ENCODE assay signal across 8 cellular contexts in genomic region chr13:23889598-23890224, GRCh38. TPM values are rescaled to one million over a fixed set of nuclear protein-coding genes. Genes with fewer than 3 reads are reported as not detected.
DNase-seq lines count a peak whose midpoint lies in the region; TF ChIP-seq lines count a peak whose summit lies in the region.

No MANE protein-coding gene starts in this region.

- no peak overlapping the region for H3K14ac ChIP-seq in neuronal stem cell (ENCODE audit: low read length)

- no peaks in the 10 kb centered on the region for H3K27me3 Mint-ChIP-seq in T-helper 2 cell treated with Interferon-gamma antibody and Interleukin-4, amounts not matched to agents 5 μg/mL and 100 μg/mL, for 36 hours (ENCODE audit: low read depth)

- peak overlapping the region; percentile 89 for H3K9ac ChIP-seq in NT2/D1 (ENCODE audit: insufficient read length, low read depth)
- no peak overlapping the region for H3K9ac ChIP-seq in neuronal stem cell (ENCODE audit: low read depth, low read length, poor library complexity)

- peak overlapping the region; percentile 83 for H2AFZ ChIP-seq in neuronal stem cell (ENCODE audit: low read length)

- H2BK5ac ChIP-seq in neuronal stem cell (ENCODE audit: low read length) = no peak overlapping the region

- CTCF ChIA-PET in HEK293 (lab: Yijun Ruan, JAX) = interaction anchor here (0.6 to 1.8 kb wide), 16 partner anchors 10 to 1089 kb away, joined by 3 to 9 read pairs (median 3); no protein-coding TSS in a partner anchor

- no peak overlapping the region for H3K18ac ChIP-seq in neuronal stem cell (ENCODE audit: low read length)

- 41 to 44% methylated on average over 12 of the region's 12 CpGs for WGBS in ectodermal cell, 2 experiments
- 100% methylated on average over 2 of the region's 12 CpGs; no CpG with 5 or more reads in 1 of the 2 donors for WGBS in neuronal stem cell (ENCODE audit: extremely low coverage in 2 of 2, insufficient read length in 2 of 2, insufficient replicate concordance in 1 of 2), 2 donors

- peak overlapping the region; percentile 82 for H3K27ac Mint-ChIP-seq in T-helper 2 cell treated with Interferon-gamma antibody and Interleukin-4, amounts not matched to agents 5 μg/mL and 100 μg/mL, for 36 hours

- peaks cover 21% of the 10 kb centered on the region for H3K4me1 Mint-ChIP-seq in T-helper 2 cell treated with Interferon-gamma antibody and Interleukin-4, amounts not matched to agents 5 μg/mL and 100 μg/mL, for 36 hours (ENCODE audit: low read depth)

- H4K91ac ChIP-seq in neuronal stem cell (ENCODE audit: low read depth, low read length, poor library complexity) = no peak overlapping the region

- no peak overlapping the region for H2AK5ac ChIP-seq in neuronal stem cell (ENCODE audit: low read depth, low read length)

- H3K4ac ChIP-seq in neuronal stem cell (ENCODE audit: low read length) = no peak overlapping the region

- no peak overlapping the region for H3K23ac ChIP-seq in neuronal stem cell (ENCODE audit: low read depth, low read length, poor library complexity)

- H3K36me3 ChIP-seq in HEK293 (ENCODE audit: control insufficient read depth in 2 of 2, insufficient read depth in 1 of 2, low read length in 2 of 2) = peaks cover 3 to 6% of the 10 kb centered on the region in 2 experiments; a peak in 2 of 3 replicates
- peaks cover 8% of the 10 kb centered on the region for H3K36me3 ChIP-seq in NT2/D1 (ENCODE audit: insufficient read depth, insufficient read length, low read length)
- peaks cover 2% of the 10 kb centered on the region for H3K36me3 ChIP-seq in ectodermal cell (ENCODE audit: control insufficient read depth, insufficient read depth, low read length)
- H3K36me3 ChIP-seq in neuronal stem cell (replicated peaks in 1 of 2; ENCODE audit: control insufficient read depth in 2 of 2, insufficient read depth in 2 of 2, low read length in 2 of 2) = peaks cover 2 to 4% of the 10 kb centered on the region in 2 donors

- no peaks in the 10 kb centered on the region for H3K9me3 ChIP-seq in HEK293 (ENCODE audit: control insufficient read depth, insufficient read depth, low read depth, low read length)
- no peaks in the 10 kb centered on the region for H3K9me3 ChIP-seq in NT2/D1 (ENCODE audit: insufficient read depth, low read length)
- no peaks in the 10 kb centered on the region for H3K9me3 ChIP-seq in ectodermal cell (ENCODE audit: control insufficient read depth, low read length)
- H3K9me3 ChIP-seq in neuronal stem cell (replicated peaks in 1 of 2; ENCODE audit: control insufficient read depth in 2 of 2, insufficient read depth in 1 of 2, low read depth in 1 of 2, low read length in 2 of 2) = no peaks in the 10 kb centered on the region

- no peak for TF ChIP-seq CTCF in HEK293 (tag by site-specific recombination; IDR thresholded peaks at IDR 0.05)

- H2BK15ac ChIP-seq in neuronal stem cell (ENCODE audit: low read length) = no peak overlapping the region

- H3K4me3 ChIP-seq in HEK293 (ENCODE audit: low read depth, low read length) = peak overlapping the region; percentile 18
- H3K4me3 ChIP-seq in NT2/D1 (ENCODE audit: insufficient read length, low read depth) = peak overlapping the region; percentile 11
- H3K4me3 ChIP-seq in ectodermal cell (ENCODE audit: insufficient read depth, low read depth, low read length) = peak overlapping the region; percentile 90
- peak overlapping the region in 1 of 2 donors; percentile 90 for H3K4me3 ChIP-seq in neuronal stem cell (ENCODE audit: low read length in 2 of 2)

- no peak overlapping the region for H2BK12ac ChIP-seq in neuronal stem cell (ENCODE audit: low read length)

- DNase-seq in T-helper 2 cell treated with Interferon-gamma antibody and Interleukin-4, amounts not matched to agents 5 μg/mL and 100 μg/mL, for 36 hours (ENCODE audit: low spot score) = no peak
- no peak for DNase-seq in T-helper 2 cell
- DNase-seq in NT2/D1 (ENCODE audit: low read depth, low spot score) = no peak
- peak; percentile 33 for DNase-seq in neuronal stem cell (ENCODE audit: low spot score)
- no peak for DNase-seq in LoVo (ENCODE audit: low spot score)
- DNase-seq in posterior cingulate gyrus = no peak

- H3K27me3 ChIP-seq in NT2/D1 (ENCODE audit: insufficient read depth, insufficient read length) = no peaks in the 10 kb centered on the region
- H3K27me3 ChIP-seq in ectodermal cell (ENCODE audit: control insufficient read depth, insufficient read depth, low read length, poor library complexity, severe bottlenecking) = no peaks in the 10 kb centered on the region
- H3K27me3 ChIP-seq in neuronal stem cell (ENCODE audit: control insufficient read depth in 3 of 3, insufficient read depth in 3 of 3, low read depth in 1 of 3, low read length in 3 of 3) = no peaks in the 10 kb centered on the region

- peak overlapping the region; percentile 88 for H3K4me3 Mint-ChIP-seq in T-helper 2 cell treated with Interferon-gamma antibody and Interleukin-4, amounts not matched to agents 5 μg/mL and 100 μg/mL, for 36 hours

- peaks cover 5% of the 10 kb centered on the region for H3K36me3 Mint-ChIP-seq in T-helper 2 cell treated with Interferon-gamma antibody and Interleukin-4, amounts not matched to agents 5 μg/mL and 100 μg/mL, for 36 hours (ENCODE audit: low read depth)

- no peaks in the 10 kb centered on the region for H3K79me1 ChIP-seq in neuronal stem cell (ENCODE audit: low read depth, low read length)

- H3K4me1 ChIP-seq in HEK293 (ENCODE audit: control insufficient read depth, insufficient read depth, low read length) (no peaks in the 10 kb centered on the region), NT2/D1 (ENCODE audit: insufficient read depth, insufficient read length) (no peaks in the 10 kb centered on the region), ectodermal cell (ENCODE audit: control insufficient read depth, insufficient read depth, low read length) (peaks cover 11% of the 10 kb centered on the region), neuronal stem cell (ENCODE audit: control insufficient read depth in 2 of 2, insufficient read depth in 1 of 2, low read depth in 1 of 2, low read length in 2 of 2) (peaks cover 0 to 3% of the 10 kb centered on the region in 2 donors)

- no peak overlapping the region for H2BK120ac ChIP-seq in neuronal stem cell (ENCODE audit: low read depth, low read length)

- POLR2A ChIA-PET in HEK293 (lab: Yijun Ruan, JAX) = interaction anchor here (0.6 kb wide), 1 partner anchor 9 kb away, joined by 3 read pairs; no protein-coding TSS in a partner anchor

- H4K8ac ChIP-seq in neuronal stem cell (ENCODE audit: low read depth, low read length) = no peak overlapping the region

- H3K4me2 ChIP-seq in neuronal stem cell (ENCODE audit: insufficient read depth, low read length, poor library complexity, severe bottlenecking) = no peak overlapping the region

- H3K9me3 Mint-ChIP-seq in T-helper 2 cell treated with Interferon-gamma antibody and Interleukin-4, amounts not matched to agents 5 μg/mL and 100 μg/mL, for 36 hours = no peaks in the 10 kb centered on the region

- H3K27ac ChIP-seq in HEK293 (ENCODE audit: extremely low read depth, low read depth, low read length) (no peak overlapping the region), ectodermal cell (ENCODE audit: insufficient read depth, low read depth, low read length, poor library complexity, severe bottlenecking) (no peak overlapping the region), neuronal stem cell (replicated peaks; ENCODE audit: low read length) (no peak overlapping the region)

- intact Hi-C loops in posterior cingulate gyrus (cut with DNase I) = no loop called here

TF ChIP-seq in HEK293, 187 proteins besides CTCF, POLR2A, EP300 and RAD21:
- TF ChIP-seq ZBTB1 (tag by site-specific recombination; IDR thresholded peaks at IDR 0.05) (no peak), ZNF664 (tag by site-specific recombination; IDR thresholded peaks at IDR 0.05) (0 out of 2 replicates have a peak, but pooled peaks have one; percentile 6), ZNF335 (tag by site-specific recombination; conservative IDR thresholded peaks at IDR 0.05) (peak; percentile 79), PRDM10 (tag by site-specific recombination; IDR thresholded peaks at IDR 0.05) (peak; percentile 67)
TF ChIP-seq in HEK293: peak in this region for 3.

RNA-seq across cellular contexts. Expression of gene MIPEP, which starts 0.5 kb away (rescaled TPM):
- 29.1 TPM for polyA plus RNA-seq in ectodermal cell (2013, experiment 1 of 4)
- 25.3 TPM for polyA plus RNA-seq in ectodermal cell (2013, experiment 2 of 4)
- polyA plus RNA-seq in ectodermal cell (2013, experiment 3 of 4) = 20.7 TPM
- 21.1 TPM for polyA plus RNA-seq in ectodermal cell (2013, experiment 4 of 4)
- polyA plus RNA-seq in neuronal stem cell (2013, experiment 1 of 2) = 10.3 TPM
- 9.3 TPM for polyA plus RNA-seq in neuronal stem cell (2013, experiment 2 of 2)

RNA-seq across cellular contexts. Expression of gene C1QTNF9B, which starts 7.6 kb away (rescaled TPM):
- polyA plus RNA-seq in ectodermal cell (2013, experiment 1 of 4) = not detected
- not detected for polyA plus RNA-seq in ectodermal cell (2013, experiment 2 of 4)
- polyA plus RNA-seq in ectodermal cell (2013, experiment 3 of 4) = not detected
- not detected for polyA plus RNA-seq in ectodermal cell (2013, experiment 4 of 4)
- polyA plus RNA-seq in neuronal stem cell (2013, experiment 1 of 2) = 0.04 TPM
- polyA plus RNA-seq in neuronal stem cell (2013, experiment 2 of 2) = 0.07 TPM
